25 cellular contexts compared by ENCODE assay signal in genomic region chr15:71659730-71660067, GRCh38.
DNase-seq lines count a peak whose midpoint lies in the region; ATAC-seq and TF ChIP-seq lines count a peak whose summit lies in the region.
"Had no signal": no experiment of that assay in that cellular context is flagged by ENCODE, and none has a peak within 500 bp of the region (broad histone marks: within the 10 kb centered on the region; RNA-seq: fewer than 3 reads in every experiment).

No MANE protein-coding gene starts in this region.

- no peaks in the 10 kb centered on the region for H3K36me3 ChIP-seq in heart right ventricle
- H3K36me3 ChIP-seq in vagina: no peaks in the 10 kb centered on the region

- H3K27ac ChIP-seq in heart right ventricle (peak overlapping the region in 6 of 10 donors; percentile 6 to 42 (median 24)), vagina (peak overlapping the region; percentile 49)

- no peak overlapping the region for H3K4me3 ChIP-seq in heart right ventricle
- no peak overlapping the region for H3K4me3 ChIP-seq in vagina
- H3K4me3 ChIP-seq: skin epidermis had no signal

- TF ChIP-seq CTCF in heart right ventricle (IDR thresholded peaks at IDR 0.05): no peak
- TF ChIP-seq CTCF in vagina (IDR thresholded peaks at IDR 0.05): no peak

- no peak for TF ChIP-seq POLR2A in vagina (IDR thresholded peaks at IDR 0.05)

- intact Hi-C loops in heart right ventricle (cut with DNase I): loop anchor here in 4 of 10 donors (5.0 to 10.0 kb wide), 3 partner anchors 53 to 215 kb away; no protein-coding TSS in a partner anchor
- intact Hi-C loops in cardiac septum (cut with DNase I): loop anchor here (5.0 kb wide), 1 partner anchor 48 kb away; no protein-coding TSS in a partner anchor
- intact Hi-C loops in vagina (cut with DNase I): no loop called here

- ATAC-seq in heart right ventricle (no peak), HG03095 (IDR thresholded peaks at IDR 0.05; ENCODE audit: unreplicated experiment) (no peak)
- ATAC-seq: activated CD8-positive, alpha-beta T cell treated with anti-CD3 and anti-CD28 coated beads for 36 hours; effector memory CD8-positive, alpha-beta T cell; stimulated activated memory B cell treated with anti-CD40 and anti-IgM and Interleukin-4, amounts not matched to agents 10 μg/mL and 1 μg/mL and 100 μg/mL, for 72 hours; T-helper 17 cell had no signal

- H3K27me3 ChIP-seq in heart right ventricle: no peaks in the 10 kb centered on the region
- H3K27me3 ChIP-seq in vagina: no peaks in the 10 kb centered on the region

- H3K9me3 ChIP-seq in heart right ventricle (no peaks in the 10 kb centered on the region), vagina (no peaks in the 10 kb centered on the region)

- peaks cover 2 to 59% (median 13%) of the 10 kb centered on the region in 9 donors for H3K4me1 ChIP-seq in heart right ventricle
- H3K4me1 ChIP-seq in vagina: peaks cover 31% of the 10 kb centered on the region

- WGBS in heart right ventricle, 2 donors: 64 to 69% methylated on average over 4 of the region's 4 CpGs

- DNase-seq in heart right ventricle (no peak), cardiac septum (ENCODE audit: low spot score) (no peak), amniotic epithelial cell (ENCODE audit: low read depth) (peak; percentile 34), kidney glomerular epithelial cell (lab: John Stamatoyannopoulos, UW) (peak; percentile 48), vagina (ENCODE audit: extremely low spot score in 2 of 2) (no peak), AG08396 (ENCODE audit: low spot score) (no peak)
- no peak for DNase-seq in activated naive CD4-positive, alpha-beta T cell (lab: John Stamatoyannopoulos, UW)
- DNase-seq: 8988T; activated CD4-positive, CD25-positive, alpha-beta regulatory T cell treated with anti-CD3 and anti-CD28 coated beads, Interleukin-2, amount 50 U/mL, for 72 hours; activated CD8-positive, alpha-beta memory T cell treated with anti-CD3 and anti-CD28 coated beads, Interleukin-2, amount 50 U/mL, for 48 hours; activated CD8-positive, alpha-beta T cell treated with anti-CD3 and anti-CD28 coated beads for 36 hours; activated naive CD4-positive, alpha-beta T cell treated with anti-CD3 and anti-CD28 coated beads, Interleukin-2, amount 10 ng/mL, durations not matched to agents 7 days and 5 days; amniotic stem cell; DND-41; effector memory CD8-positive, alpha-beta T cell; erythroblast; foreskin fibroblast; head of caudate nucleus; HFFc6; NCI-H1048; NCI-H510A; T-helper 17 cell had no signal

Comparison
In these comparisons a context has a peak if more than half of its experiments do, and no peak if none do; other contexts are left out.
1. DNase-seq: peak in amniotic epithelial cell (single experiment) and kidney glomerular epithelial cell (single experiment); none in heart right ventricle (0 of 2), cardiac septum (single experiment), vagina (0 of 2), AG08396 (single experiment) and activated naive CD4-positive, alpha-beta T cell (0 of 4).